ENCODE assay signal across 8 cellular contexts in genomic region chr21:44816761-44817505, GRCh38. TPM values are rescaled to one million over a fixed set of nuclear protein-coding genes. Genes with fewer than 3 reads are reported as not detected.
DNase-seq lines count a peak whose midpoint lies in the region; ATAC-seq and TF ChIP-seq lines count a peak whose summit lies in the region.

No MANE protein-coding gene starts in this region.

- 0 out of 2 replicates have a peak, but pooled peaks cover 4% of the 10 kb centered on the region for H3K4me1 ChIP-seq in GM23338 (ENCODE audit: insufficient read depth)
- peaks cover 8% of the 10 kb centered on the region for H3K4me1 ChIP-seq in hepatocyte (ENCODE audit: insufficient read depth)

- peaks cover 22% of the 10 kb centered on the region for H3K27me3 Mint-ChIP-seq in GM23338 (ENCODE audit: insufficient read depth, low read depth, poor library complexity)
- peaks cover 5% of the 10 kb centered on the region for H3K27me3 Mint-ChIP-seq in activated CD4-positive, alpha-beta memory T cell treated with anti-CD3 and anti-CD28 coated beads, Interleukin-2, amount 10 ng/mL, durations not matched to agents 7 days and 5 days
- H3K27me3 Mint-ChIP-seq in stimulated activated memory B cell treated with anti-CD40 and anti-IgM and Interleukin-4, amounts not matched to agents 10 μg/mL and 1 μg/mL and 100 μg/mL, for 72 hours = no peaks in the 10 kb centered on the region

- DNase-seq in GM23338 (ENCODE audit: low spot score) (no peak), hepatocyte (ENCODE audit: low spot score) (no peak), EL (no peak), KBM-7 (no peak), DMS 273 (lab: John Stamatoyannopoulos, UW; ENCODE audit: unreplicated experiment) (no peak)
- DNase-seq in activated CD4-positive, alpha-beta memory T cell treated with anti-CD3 and anti-CD28 coated beads, Interleukin-2, amount 10 ng/mL, durations not matched to agents 7 days and 5 days = no peak

- peak overlapping the region; percentile 71 for H3K4me3 Mint-ChIP-seq in GM23338
- H3K4me3 Mint-ChIP-seq in activated CD4-positive, alpha-beta memory T cell treated with anti-CD3 and anti-CD28 coated beads, Interleukin-2, amount 10 ng/mL, durations not matched to agents 7 days and 5 days = peak overlapping the region; percentile 68
- peak overlapping the region; percentile 79 for H3K4me3 Mint-ChIP-seq in stimulated activated memory B cell treated with anti-CD40 and anti-IgM and Interleukin-4, amounts not matched to agents 10 μg/mL and 1 μg/mL and 100 μg/mL, for 72 hours

- peak overlapping the region; percentile 84 for H3K4me2 ChIP-seq in GM23338
- peak overlapping the region; percentile 99 for H3K4me2 ChIP-seq in hepatocyte

- peaks cover 26% of the 10 kb centered on the region for H3K9me3 Mint-ChIP-seq in GM23338
- peaks cover 3% of the 10 kb centered on the region for H3K9me3 Mint-ChIP-seq in activated CD4-positive, alpha-beta memory T cell treated with anti-CD3 and anti-CD28 coated beads, Interleukin-2, amount 10 ng/mL, durations not matched to agents 7 days and 5 days
- no peaks in the 10 kb centered on the region for H3K9me3 Mint-ChIP-seq in stimulated activated memory B cell treated with anti-CD40 and anti-IgM and Interleukin-4, amounts not matched to agents 10 μg/mL and 1 μg/mL and 100 μg/mL, for 72 hours

- H2AFZ ChIP-seq in GM23338 (no peak overlapping the region), hepatocyte (no peak overlapping the region)

- no peaks in the 10 kb centered on the region for H3K9me3 ChIP-seq in hepatocyte (ENCODE audit: low read depth)

- 0 out of 2 replicates have a peak, but pooled peaks cover 8% of the 10 kb centered on the region for H3K27me3 ChIP-seq in GM23338 (ENCODE audit: insufficient read depth)
- no peaks in the 10 kb centered on the region for H3K27me3 ChIP-seq in hepatocyte

- H3K79me2 ChIP-seq in GM23338 (replicated peaks; ENCODE audit: insufficient read depth) (peaks cover 48% of the 10 kb centered on the region), hepatocyte (peaks cover 54% of the 10 kb centered on the region)

- no peak overlapping the region for H3K27ac Mint-ChIP-seq in GM23338
- no peak overlapping the region for H3K27ac Mint-ChIP-seq in activated CD4-positive, alpha-beta memory T cell treated with anti-CD3 and anti-CD28 coated beads, Interleukin-2, amount 10 ng/mL, durations not matched to agents 7 days and 5 days
- peak overlapping the region; percentile 70 for H3K27ac Mint-ChIP-seq in stimulated activated memory B cell treated with anti-CD40 and anti-IgM and Interleukin-4, amounts not matched to agents 10 μg/mL and 1 μg/mL and 100 μg/mL, for 72 hours

- peaks cover 23% of the 10 kb centered on the region for H3K36me3 Mint-ChIP-seq in GM23338 (ENCODE audit: low read depth)
- H3K36me3 Mint-ChIP-seq in activated CD4-positive, alpha-beta memory T cell treated with anti-CD3 and anti-CD28 coated beads, Interleukin-2, amount 10 ng/mL, durations not matched to agents 7 days and 5 days (ENCODE audit: low read depth) = peaks cover 13% of the 10 kb centered on the region
- H3K36me3 Mint-ChIP-seq in stimulated activated memory B cell treated with anti-CD40 and anti-IgM and Interleukin-4, amounts not matched to agents 10 μg/mL and 1 μg/mL and 100 μg/mL, for 72 hours = peaks cover 13% of the 10 kb centered on the region

- H3K36me3 ChIP-seq in GM23338 (ENCODE audit: insufficient read depth) (0 out of 2 replicates have a peak, but pooled peaks cover 1% of the 10 kb centered on the region), hepatocyte (replicated peaks; ENCODE audit: insufficient read depth, low read depth) (no peaks in the 10 kb centered on the region)

- peaks cover 10% of the 10 kb centered on the region for H3K4me1 Mint-ChIP-seq in GM23338
- peaks cover 23% of the 10 kb centered on the region for H3K4me1 Mint-ChIP-seq in activated CD4-positive, alpha-beta memory T cell treated with anti-CD3 and anti-CD28 coated beads, Interleukin-2, amount 10 ng/mL, durations not matched to agents 7 days and 5 days
- H3K4me1 Mint-ChIP-seq in stimulated activated memory B cell treated with anti-CD40 and anti-IgM and Interleukin-4, amounts not matched to agents 10 μg/mL and 1 μg/mL and 100 μg/mL, for 72 hours = peaks cover 25% of the 10 kb centered on the region

- 61% methylated on average over 21 of the region's 57 CpGs for WGBS in hepatocyte (ENCODE audit: low lambda C conversion rate, missing lambda C conversion rate)

- peak overlapping the region; percentile 79 for H3K4me3 ChIP-seq in GM23338
- peak overlapping the region; percentile 41 for H3K4me3 ChIP-seq in hepatocyte

- in situ Hi-C loops in KBM-7 (cut with MboI; ENCODE audit: low pct_unique_long_range_greater_than_20kb, low sequenced_read_pairs) = no loop called here

- peaks cover 15% of the 10 kb centered on the region for H4K20me1 ChIP-seq in GM23338 (replicated peaks; ENCODE audit: insufficient read depth)
- peaks cover 31% of the 10 kb centered on the region for H4K20me1 ChIP-seq in hepatocyte (ENCODE audit: insufficient read depth, poor library complexity, severe bottlenecking)

- TF ChIP-seq CTCF in GM23338 (conservative IDR thresholded peaks at IDR 0.05; ENCODE audit: low read depth in 2 of 2) (no peak), hepatocyte (IDR thresholded peaks at IDR 0.05; ENCODE audit: poor library complexity) (no peak)

- CTCF ChIA-PET in activated CD4-positive, alpha-beta memory T cell treated with anti-CD3 and anti-CD28 coated beads, Interleukin-2, amount 10 ng/mL, durations not matched to agents 7 days and 5 days (lab: Charles Lee) = interaction anchor here (1.0 to 1.7 kb wide), 5 partner anchors 16 to 75 kb away, joined by 3 to 18 read pairs (median 6); partner anchors contain the start of genes PTTG1IP and UBE2G2

- no peaks in the 10 kb centered on the region for H3F3A ChIP-seq in GM23338 (replicated peaks; ENCODE audit: low read depth)

- H3K9me2 ChIP-seq in GM23338 (ENCODE audit: insufficient read depth) (no peaks in the 10 kb centered on the region), hepatocyte (replicated peaks; ENCODE audit: insufficient read depth) (no peaks in the 10 kb centered on the region)

- H3K27ac ChIP-seq in GM23338 (ENCODE audit: low read depth) (no peak overlapping the region), hepatocyte (no peak overlapping the region)

- POLR2A ChIA-PET in activated CD4-positive, alpha-beta memory T cell treated with anti-CD3 and anti-CD28 coated beads, Interleukin-2, amount 10 ng/mL, durations not matched to agents 7 days and 5 days (lab: Charles Lee) = interaction anchor here (0.6 to 3.6 kb wide), 10 partner anchors 10 to 478 kb away, joined by 3 to 16 read pairs (median 5); partner anchors contain the start of genes CFAP410, PTTG1IP and UBE2G2

- ATAC-seq in GM23338 = peak; percentile 25; the same call in 2 of the 3 replicates
- ATAC-seq in stimulated activated memory B cell treated with anti-CD40 and anti-IgM and Interleukin-4, amounts not matched to agents 10 μg/mL and 1 μg/mL and 100 μg/mL, for 72 hours = peak; percentile 67
- no peak for ATAC-seq in HG03378 (IDR thresholded peaks at IDR 0.05; ENCODE audit: unreplicated experiment)

TF ChIP-seq in GM23338, 12 proteins besides CTCF, POLR2A, EP300 and RAD21 (continues in another document):
- no peak for TF ChIP-seq NANOG (IDR thresholded peaks at IDR 0.05; ENCODE audit: borderline replicate concordance)
- TF ChIP-seq POLR2AphosphoS5 (IDR thresholded peaks at IDR 0.05; ENCODE audit: low read depth) = no peak
- no peak for TF ChIP-seq ETS1 (IDR thresholded peaks at IDR 0.05)
- TF ChIP-seq STAT1 (IDR thresholded peaks at IDR 0.05; ENCODE audit: unreplicated experiment) = no peak
- TF ChIP-seq EZH2 (IDR thresholded peaks at IDR 0.05; ENCODE audit: low read depth, unreplicated experiment) = no peak
- TF ChIP-seq ZNF331 (CRISPR knock-in tag; IDR thresholded peaks at IDR 0.05; ENCODE audit: low read depth) = no peak
- no peak for TF ChIP-seq CREB1 (CRISPR knock-in tag; IDR thresholded peaks at IDR 0.05; ENCODE audit: low read depth)

RNA-seq across cellular contexts. Expression of gene SUMO3, which starts 0.9 kb away (rescaled TPM):
- total RNA-seq in GM23338 (2014; rRNA removed; shearing (Covaris generic)) = 91.9 and 103 TPM in 2 replicates
- polyA plus RNA-seq in GM23338 (2016; fragmentation: Nextera tagmentation; extraction: Ambion mirVana) (90.6 and 90.8 TPM in 2 replicates), hepatocyte (97.0 and 107 TPM in 2 replicates)
- 10 to 100 TPM; 86.5 to 89.0 TPM for total RNA-seq in activated CD4-positive, alpha-beta memory T cell treated with anti-CD3 and anti-CD28 coated beads, Interleukin-2, amount 10 ng/mL, durations not matched to agents 7 days and 5 days
- total RNA-seq in hepatocyte = 68.5 and 77.2 TPM in 2 replicates

RNA-seq across cellular contexts. Expression of gene UBE2G2, which starts 15.3 kb away (rescaled TPM):
- total RNA-seq in GM23338 (2014; rRNA removed; shearing (Covaris generic)) = 100 and 112 TPM in 2 replicates
- polyA plus RNA-seq in GM23338 (2016; fragmentation: Nextera tagmentation; extraction: Ambion mirVana) (55.0 and 66.4 TPM in 2 replicates), hepatocyte (50.4 and 55.2 TPM in 2 replicates)
- 10 to 100 TPM; 70.7 to 74.0 TPM for total RNA-seq in activated CD4-positive, alpha-beta memory T cell treated with anti-CD3 and anti-CD28 coated beads, Interleukin-2, amount 10 ng/mL, durations not matched to agents 7 days and 5 days
- total RNA-seq in hepatocyte = 45.8 and 61.6 TPM in 2 replicates

RNA-seq across cellular contexts. Expression of gene PTTG1IP, which starts 56.6 kb away (rescaled TPM):
- total RNA-seq in GM23338 (2014; rRNA removed; shearing (Covaris generic)) = 168 and 172 TPM in 2 replicates
- 96.0 and 99.9 TPM in 2 replicates for polyA plus RNA-seq in GM23338 (2016; fragmentation: Nextera tagmentation; extraction: Ambion mirVana)
- total RNA-seq in activated CD4-positive, alpha-beta memory T cell treated with anti-CD3 and anti-CD28 coated beads, Interleukin-2, amount 10 ng/mL, durations not matched to agents 7 days and 5 days = 10 to 100 TPM; 80.3 to 82.6 TPM
- total RNA-seq in hepatocyte = 344 and 348 TPM in 2 replicates
- polyA plus RNA-seq in hepatocyte = 315 and 362 TPM in 2 replicates
